Comparison of ENCODE assay signal across 24 cellular contexts in the genomic region with DNA sequence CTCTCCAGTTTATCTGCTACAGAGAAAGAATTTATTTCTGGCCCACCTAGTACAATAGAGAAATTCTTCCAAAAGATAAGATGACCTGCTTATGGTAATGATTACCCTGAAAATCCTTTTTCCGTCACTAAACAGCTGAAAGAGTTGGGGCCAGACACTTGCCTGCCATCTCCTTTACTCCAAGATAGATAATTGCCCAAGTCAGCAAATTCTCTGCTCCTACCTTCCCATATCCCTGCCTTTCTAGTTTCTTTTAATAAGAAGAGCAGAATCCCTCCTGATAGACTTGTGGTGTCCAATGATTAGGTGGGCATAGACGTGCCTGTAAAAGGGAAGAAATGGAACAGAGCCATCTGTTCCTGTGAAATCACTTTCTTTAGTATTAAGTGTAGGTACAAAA. TPM values are rescaled to one million over a fixed set of nuclear protein-coding genes. Genes with fewer than 3 reads are reported as not detected.
DNase-seq lines count a peak whose midpoint lies in the region; ATAC-seq, FAIRE-seq and TF ChIP-seq lines count a peak whose summit lies in the region.
"Had no signal": no experiment of that assay in that cellular context is flagged by ENCODE, and none has a peak within 500 bp of the region (broad histone marks: within the 10 kb centered on the region; RNA-seq: fewer than 3 reads in every experiment).

No MANE protein-coding gene starts in this region.

- TF ChIP-seq RAD21 in A549 (conservative IDR thresholded peaks at IDR 0.05 in 1 of 2, IDR thresholded peaks at IDR 0.05 in 1 of 2), result no peak

- no peaks in the 10 kb centered on the region for H3K27me3 ChIP-seq in psoas muscle (ENCODE audit: insufficient read depth in 3 of 3, low read length in 2 of 3)

- H3K36me3 Mint-ChIP-seq in nephron (ENCODE audit: low read depth), result peaks cover 66% of the 10 kb centered on the region

- DNase-seq in A549 (ENCODE audit: low read depth in 1 of 2, low spot score in 1 of 2) (no peak), psoas muscle (no peak), HuH-7.5 (ENCODE audit: low spot score) (no peak)
- DNase-seq in activated CD4-positive, CD25-positive, alpha-beta regulatory T cell treated with anti-CD3 and anti-CD28 coated beads, Interleukin-2, amount 50 U/mL, for 72 hours, result no peak
- DNase-seq: 8988T; C1 segment of cervical spinal cord; Calu3; CD4-positive, alpha-beta memory T cell; COR-L47; DMS53; DMS79 treated with DMSO at 0.1 percent for 48 hours; GF-D8; GM23248; H7; HCEC 1CT had no signal

- H3K36me3 ChIP-seq in psoas muscle (ENCODE audit: insufficient read depth in 1 of 2, low read depth in 1 of 2), result peaks cover 0 to 40% of the 10 kb centered on the region in 2 donors

- CTCF ChIA-PET in A549 (lab: Yijun Ruan, JAX), result interaction anchor here (0.9 to 2.0 kb wide), 2 partner anchors 8 to 11 kb away, joined by 3 to 5 read pairs; no protein-coding TSS in a partner anchor

- H3K4me1 Mint-ChIP-seq in nephron, result peaks cover 44% of the 10 kb centered on the region

- H3K27ac ChIP-seq in A549 (no peak overlapping the region), VCaP (peak overlapping the region; percentile 78), psoas muscle (peak overlapping the region; percentile 92)
- H3K27ac ChIP-seq: GM23248 had no signal

- H3K4me1 ChIP-seq in A549 (no peaks in the 10 kb centered on the region), psoas muscle (peaks cover 17% of the 10 kb centered on the region)

- H3K9me3 ChIP-seq in A549, result no peaks in the 10 kb centered on the region
- H3K9me3 ChIP-seq in psoas muscle, result no peaks in the 10 kb centered on the region

- no peak overlapping the region for H3K4me3 ChIP-seq in A549
- H3K4me3 ChIP-seq in psoas muscle, result peak overlapping the region; percentile 67
- H3K4me3 ChIP-seq: GM23248 had no signal

- no peaks in the 10 kb centered on the region for H3K9me3 Mint-ChIP-seq in nephron

- no peak overlapping the region for H3K4me2 ChIP-seq in A549

- POLR2A ChIA-PET in A549 (lab: Yijun Ruan, JAX), result interaction anchor here (2.0 kb wide), 1 partner anchor 28 kb away, joined by 5 read pairs; a partner anchor contains a TSS

- no peak for TF ChIP-seq EP300 in A549 (IDR thresholded peaks at IDR 0.05)

- H3K4me3 Mint-ChIP-seq in nephron, result no peak overlapping the region
- H3K4me3 Mint-ChIP-seq: CD4-positive, alpha-beta memory T cell had no signal

- intact Hi-C loops in psoas muscle (cut with DNase I), result no loop called here

- peak overlapping the region; percentile 23 to 74 (median 35) for H3K27ac Mint-ChIP-seq in nephron
- H3K27ac Mint-ChIP-seq: CD4-positive, alpha-beta memory T cell had no signal

- ATAC-seq in A549, result no peak
- no peak for ATAC-seq in psoas muscle
- no peak for ATAC-seq in GM19395 (IDR thresholded peaks at IDR 0.05; ENCODE audit: unreplicated experiment)

- WGBS in A549 (ENCODE audit: missing lambda C conversion rate), result 96% methylated on average over 2 of the region's 2 CpGs
- WGBS in psoas muscle, 3 donors, result 60 to 90% (median 63%) methylated on average over 2 of the region's 2 CpGs

- TF ChIP-seq POLR2A in A549 (IDR thresholded peaks at IDR 0.05; ENCODE audit: low read length), result no peak

- FAIRE-seq in A549 (lab: Jason Lieb, UNC), result no peak
- FAIRE-seq: GM12892, H1 had no signal

- H3K27me3 Mint-ChIP-seq in nephron (ENCODE audit: low read depth), result no peaks in the 10 kb centered on the region
- H3K27me3 Mint-ChIP-seq: CD4-positive, alpha-beta memory T cell had no signal

- TF ChIP-seq CTCF in A549 (IDR thresholded peaks at IDR 0.05) (no peak), VCaP (conservative IDR thresholded peaks at IDR 0.05) (no peak), nephron (IDR thresholded peaks at IDR 0.05; ENCODE audit: unreplicated experiment in 3 of 3) (no peak), psoas muscle (IDR thresholded peaks at IDR 0.05) (no peak)

TF ChIP-seq in A549, 52 proteins besides CTCF, POLR2A, EP300 and RAD21:
- TF ChIP-seq, protein P1, sequence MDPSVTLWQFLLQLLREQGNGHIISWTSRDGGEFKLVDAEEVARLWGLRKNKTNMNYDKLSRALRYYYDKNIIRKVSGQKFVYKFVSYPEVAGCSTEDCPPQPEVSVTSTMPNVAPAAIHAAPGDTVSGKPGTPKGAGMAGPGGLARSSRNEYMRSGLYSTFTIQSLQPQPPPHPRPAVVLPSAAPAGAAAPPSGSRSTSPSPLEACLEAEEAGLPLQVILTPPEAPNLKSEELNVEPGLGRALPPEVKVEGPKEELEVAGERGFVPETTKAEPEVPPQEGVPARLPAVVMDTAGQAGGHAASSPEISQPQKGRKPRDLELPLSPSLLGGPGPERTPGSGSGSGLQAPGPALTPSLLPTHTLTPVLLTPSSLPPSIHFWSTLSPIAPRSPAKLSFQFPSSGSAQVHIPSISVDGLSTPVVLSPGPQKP (IDR thresholded peaks at IDR 0.05; ENCODE audit: low read depth, low read length), result no peak
- TF ChIP-seq NPAS2 (CRISPR knock-in tag; IDR thresholded peaks at IDR 0.05; ENCODE audit: borderline replicate concordance), result no peak
- TF ChIP-seq CHD2 (IDR thresholded peaks at IDR 0.05; ENCODE audit: low read length, partially characterized antibody), result no peak
- no peak for TF ChIP-seq KDM5A (IDR thresholded peaks at IDR 0.05)
- peak; percentile 83 for TF ChIP-seq MAFK (IDR thresholded peaks at IDR 0.05; ENCODE audit: partially characterized antibody)
- TF ChIP-seq EHMT2 (IDR thresholded peaks at IDR 0.05; ENCODE audit: low read depth), result no peak

RNA-seq across cellular contexts. Expression of a gene that starts 28.2 kb away (rescaled TPM):
- polyA plus RNA-seq in A549 (2011; rRNA removed) (49.1 and 51.4 TPM in 2 replicates), A549 (2017; fragmentation: RNase III; extraction: RNeasy Plus Mini Kit Qiagen cat#74134 plus additional on column Dnase treatment) (177 to 234 TPM (median 197 TPM) in 3 replicates), psoas muscle (10 to 100 TPM; 39.6 to 85.2 (median 67.4) TPM)
- 40.5 and 41.6 TPM in 2 replicates for polyA plus RNA-seq in A549 (2012; cell fraction: cytosol; rRNA removed)
- 24.7 and 43.5 TPM in 2 replicates for polyA plus RNA-seq in A549 (2012; cell fraction: nucleus; rRNA removed)
- polyA minus RNA-seq in A549 (2011; rRNA and poly(A)+ RNA removed), result 30.4 and 45.0 TPM in 2 replicates
- 100 to 1,000 TPM in 1 of 4 donors, 10 to 100 TPM in 3; 76.1 to 136 (median 88.4) TPM for total RNA-seq in psoas muscle

RNA-seq across cellular contexts. Expression of a gene that starts 28.3 kb away (rescaled TPM):
- polyA plus RNA-seq in A549 (2011; rRNA removed), result 7.4 and 10.5 TPM in 2 replicates
- 3.4 and 3.9 TPM in 2 replicates for polyA plus RNA-seq in A549 (2012; cell fraction: cytosol; rRNA removed)
- 4.3 and 5.8 TPM in 2 replicates for polyA plus RNA-seq in A549 (2012; cell fraction: nucleus; rRNA removed)
- 5.7 to 5.9 TPM (median 5.7 TPM) in 3 replicates for polyA plus RNA-seq in A549 (2017; fragmentation: RNase III; extraction: RNeasy Plus Mini Kit Qiagen cat#74134 plus additional on column Dnase treatment)
- polyA minus RNA-seq in A549 (2011; rRNA and poly(A)+ RNA removed), result 6.8 and 7.0 TPM in 2 replicates
- total RNA-seq in psoas muscle, result 1 to 10 TPM; 2.3 to 4.9 (median 3.7) TPM
- 1 to 10 TPM; 2.6 to 6.8 (median 6.4) TPM for polyA plus RNA-seq in psoas muscle

RNA-seq across cellular contexts. Expression of a gene that starts 39.2 kb away (rescaled TPM):
- polyA plus RNA-seq in A549 (2011; rRNA removed) (not detected in 2 replicates), A549 (2017; fragmentation: RNase III; extraction: RNeasy Plus Mini Kit Qiagen cat#74134 plus additional on column Dnase treatment) (not detected in 3 replicates), psoas muscle (1 to 10 TPM in 2 of 3 donors, under 1 TPM in 1; 0.68 to 7.3 (median 1.5) TPM)
- polyA plus RNA-seq in A549 (2012; cell fraction: cytosol; rRNA removed), result not detected in 2 replicates
- not detected in 2 replicates for polyA plus RNA-seq in A549 (2012; cell fraction: nucleus; rRNA removed)
- not detected in 2 replicates for polyA minus RNA-seq in A549 (2011; rRNA and poly(A)+ RNA removed)
- total RNA-seq in psoas muscle, result 10 to 100 TPM in 2 of 4 donors, 1 to 10 TPM in 2; 2.9 to 94.1 (median 17.2) TPM
- total RNA-seq: A673; Calu3; CD4-positive, alpha-beta memory T cell; Daoy; G401; GM23248; H1; H7 had no signal
- polyA plus RNA-seq: BJ; CD4-positive, alpha-beta memory T cell; GM23248 had no signal

RNA-seq across cellular contexts. Expression of a gene that starts 52.7 kb away (rescaled TPM):
- polyA plus RNA-seq in A549 (2011; rRNA removed) (not detected in 2 replicates), A549 (2017; fragmentation: RNase III; extraction: RNeasy Plus Mini Kit Qiagen cat#74134 plus additional on column Dnase treatment) (not detected in 3 replicates), psoas muscle (10 to 100 TPM in 2 of 3 donors, 1 to 10 TPM in 1; 6.5 to 13.5 (median 12.5) TPM)
- not detected in 2 replicates for polyA plus RNA-seq in A549 (2012; cell fraction: cytosol; rRNA removed)
- polyA plus RNA-seq in A549 (2012; cell fraction: nucleus; rRNA removed), result not detected in 2 replicates
- not detected in 2 replicates for polyA minus RNA-seq in A549 (2011; rRNA and poly(A)+ RNA removed)
- 100 to 1,000 TPM in 2 of 4 donors, 10 to 100 TPM in 2; 58.8 to 300 (median 97.7) TPM for total RNA-seq in psoas muscle
- total RNA-seq: A673; Calu3; CD4-positive, alpha-beta memory T cell; Daoy; G401; GM23248; H1; H7 had no signal
- polyA plus RNA-seq: BJ; CD4-positive, alpha-beta memory T cell; GM23248 had no signal

RNA-seq across cellular contexts. Expression of a gene that starts 54.7 kb away (rescaled TPM):
- 2.3 and 2.6 TPM in 2 replicates for polyA plus RNA-seq in A549 (2011; rRNA removed)
- 1.6 TPM in 2 replicates for polyA plus RNA-seq in A549 (2012; cell fraction: cytosol; rRNA removed)
- polyA plus RNA-seq in A549 (2012; cell fraction: nucleus; rRNA removed), result 0.73 and 1.7 TPM in 2 replicates
- polyA plus RNA-seq in A549 (2017; fragmentation: RNase III; extraction: RNeasy Plus Mini Kit Qiagen cat#74134 plus additional on column Dnase treatment), result 1.3 to 1.5 TPM (median 1.4 TPM) in 3 replicates
- polyA minus RNA-seq in A549 (2011; rRNA and poly(A)+ RNA removed), result 1.2 and 2.1 TPM in 2 replicates
- 10 to 100 TPM in 2 of 4 donors, 1 to 10 TPM in 2; 6.9 to 20.7 (median 9.8) TPM for total RNA-seq in psoas muscle
- 10 to 100 TPM in 2 of 3 donors, 1 to 10 TPM in 1; 6.6 to 17.7 (median 10.7) TPM for polyA plus RNA-seq in psoas muscle
- total RNA-seq: GM23248 had no signal
- polyA plus RNA-seq: GM23248 had no signal

Comparison
In these comparisons a context has a peak if more than half of its experiments do, and no peak if none do; other contexts are left out.
1. H3K27ac ChIP-seq: peak in VCaP (single experiment) and psoas muscle (single experiment); none in A549 (0 of 2).